29 cellular contexts compared by ENCODE assay signal in genomic region chr5:177450672-177451424, GRCh38. TPM values are rescaled to one million over a fixed set of nuclear protein-coding genes. Genes with fewer than 3 reads are reported as not detected.
DNase-seq lines count a peak whose midpoint lies in the region; ATAC-seq and TF ChIP-seq lines count a peak whose summit lies in the region.
"Had no signal": no experiment of that assay in that cellular context is flagged by ENCODE, and none has a peak within 500 bp of the region (broad histone marks: within the 10 kb centered on the region; RNA-seq: fewer than 3 reads in every experiment).

No MANE protein-coding gene starts in this region.

- peak overlapping the region; percentile 88 for H3K4me2 ChIP-seq in Karpas-422 (ENCODE audit: low read depth, low read length, poor library complexity, severe bottlenecking)

- ATAC-seq in activated T-cell treated with anti-CD3 and anti-CD28 coated beads, Interleukin-2, amount 50 U/mL, for 72 hours (replicated peaks in 1 of 2): no peak
- ATAC-seq in stimulated activated naive B cell treated with anti-CD40 and anti-IgM and Interleukin-4, amounts not matched to agents 10 μg/mL and 1 μg/mL and 100 μg/mL, for 72 hours (replicated peaks): no peak
- ATAC-seq: activated CD4-positive, CD25-positive, alpha-beta regulatory T cell treated with anti-CD3 and anti-CD28 coated beads, Interleukin-2, amount 50 U/mL, for 24 hours; heart left ventricle; T-cell had no signal

- H3K27me3 ChIP-seq in Karpas-422 (ENCODE audit: low read length): no peaks in the 10 kb centered on the region
- H3K27me3 ChIP-seq in uterus: no peaks in the 10 kb centered on the region
- H3K27me3 ChIP-seq in endodermal cell (ENCODE audit: control insufficient read depth, insufficient read depth, low read length, poor library complexity, severe bottlenecking): peaks cover 16% of the 10 kb centered on the region
- H3K27me3 ChIP-seq: MG63, thyroid gland had no signal

- H3K27ac ChIP-seq in Karpas-422 (ENCODE audit: low read length) (peak overlapping the region; percentile 90), uterus (no peak overlapping the region), endodermal cell (ENCODE audit: low read depth, low read length) (no peak overlapping the region)
- H3K27ac ChIP-seq: epithelial cell of prostate, heart left ventricle, SJSA1, thyroid gland had no signal

- H3K27ac Mint-ChIP-seq in activated T-cell treated with anti-CD3 and anti-CD28 coated beads, Interleukin-2, amount 50 U/mL, for 72 hours: peak overlapping the region; percentile 62
- peak overlapping the region; percentile 76 for H3K27ac Mint-ChIP-seq in stimulated activated naive B cell treated with anti-CD40 and anti-IgM and Interleukin-4, amounts not matched to agents 10 μg/mL and 1 μg/mL and 100 μg/mL, for 72 hours
- H3K27ac Mint-ChIP-seq in endodermal cell: no peak overlapping the region
- H3K27ac Mint-ChIP-seq: activated CD4-positive, alpha-beta memory T cell treated with anti-CD3 and anti-CD28 coated beads for 36 hours; activated naive CD8-positive, alpha-beta T cell treated with anti-CD3 and anti-CD28 coated beads, Interleukin-2, amount 10 ng/mL, durations not matched to agents 7 days and 5 days; stimulated activated naive CD8-positive, alpha-beta T cell treated with anti-CD3 and anti-CD28 coated beads, Interleukin-15, Interleukin-2, amounts not matched to agents 100 ng/mL and 50 ng/mL, for 24 hours had no signal

- peak overlapping the region; percentile 96 for H3K9ac ChIP-seq in Karpas-422 (ENCODE audit: low read length)
- H3K9ac ChIP-seq in endodermal cell (ENCODE audit: extremely low read depth, low read length, poor library complexity, severe bottlenecking): no peak overlapping the region

- H3K36me3 ChIP-seq in Karpas-422 (ENCODE audit: insufficient read depth, low read length) (no peaks in the 10 kb centered on the region), uterus (no peaks in the 10 kb centered on the region), endodermal cell (ENCODE audit: control insufficient read depth, insufficient read depth, low read length) (peaks cover 5% of the 10 kb centered on the region)
- H3K36me3 ChIP-seq: heart left ventricle, thyroid gland had no signal

- H2AFZ ChIP-seq in Karpas-422 (ENCODE audit: low read length): no peak overlapping the region

- 95 to 96% methylated on average over 7 to 8 of the region's 10 CpGs for WGBS in endodermal cell (ENCODE audit: insufficient coverage in 1 of 2, insufficient read length in 1 of 2), 2 experiments

- H3K4me1 ChIP-seq in Karpas-422 (ENCODE audit: low read length) (peaks cover 79% of the 10 kb centered on the region), uterus (peaks cover 0 to 30% of the 10 kb centered on the region in 2 donors), endodermal cell (ENCODE audit: control insufficient read depth, insufficient read depth, low read length) (no peaks in the 10 kb centered on the region)

- no peaks in the 10 kb centered on the region; the same call in 1 of the 2 replicates for H4K20me1 ChIP-seq in Karpas-422 (ENCODE audit: insufficient read depth, low read depth, low read length)

- no peak for DNase-seq in activated T-cell treated with anti-CD3 and anti-CD28 coated beads, Interleukin-2, amount 50 U/mL, for 72 hours
- DNase-seq in activated T-cell treated with anti-CD3 and anti-CD28 coated beads, Interleukin-2, amount 50 U/mL, for 1 hour: no peak
- DNase-seq in Karpas-422 (no peak), hippocampal formation (lab: John Stamatoyannopoulos, UW) (peak; percentile 25 to 53), uterus (no peak), endodermal cell (no peak)
- DNase-seq in stimulated activated naive B cell treated with anti-CD40 and anti-IgM and Interleukin-4, amounts not matched to agents 10 μg/mL and 1 μg/mL and 100 μg/mL, for 72 hours: no peak
- no peak for DNase-seq in activated CD4-positive, alpha-beta T cell treated with anti-CD3 and anti-CD28 coated beads for 48 hours
- DNase-seq: activated CD4-positive, alpha-beta memory T cell treated with anti-CD3 and anti-CD28 coated beads for 36 hours; activated CD8-positive, alpha-beta memory T cell treated with anti-CD3 and anti-CD28 coated beads, Interleukin-2, amount 50 U/mL, for 48 hours; activated effector memory CD4-positive, alpha-beta T cell treated with Interleukin-2 at 50 U/mL for 16 hours; activated naive CD8-positive, alpha-beta T cell treated with anti-CD3 and anti-CD28 coated beads, Interleukin-2, amount 10 ng/mL, durations not matched to agents 7 days and 5 days; AML-193; COR-L47; DMS79; GDM1; KBM-7; MG63; NCI-H2029 treated with DMSO at 0.1 percent for 48 hours; NCI-H226; NCI-H82; T-cell; thyroid gland had no signal

- TF ChIP-seq CTCF in uterus (IDR thresholded peaks at IDR 0.05): no peak
- no peak for TF ChIP-seq CTCF in endodermal cell (conservative IDR thresholded peaks at IDR 0.05)

- no peaks in the 10 kb centered on the region for H3K27me3 Mint-ChIP-seq in activated T-cell treated with anti-CD3 and anti-CD28 coated beads, Interleukin-2, amount 50 U/mL, for 72 hours (ENCODE audit: low read depth)
- H3K27me3 Mint-ChIP-seq in stimulated activated naive B cell treated with anti-CD40 and anti-IgM and Interleukin-4, amounts not matched to agents 10 μg/mL and 1 μg/mL and 100 μg/mL, for 72 hours: no peaks in the 10 kb centered on the region
- peaks cover 62% of the 10 kb centered on the region for H3K27me3 Mint-ChIP-seq in endodermal cell (ENCODE audit: insufficient read depth)
- H3K27me3 Mint-ChIP-seq: activated CD4-positive, alpha-beta memory T cell treated with anti-CD3 and anti-CD28 coated beads for 36 hours; stimulated activated naive CD8-positive, alpha-beta T cell treated with anti-CD3 and anti-CD28 coated beads, Interleukin-15, Interleukin-2, amounts not matched to agents 100 ng/mL and 50 ng/mL, for 24 hours; T-cell had no signal

- no peaks in the 10 kb centered on the region for H3K36me3 Mint-ChIP-seq in activated T-cell treated with anti-CD3 and anti-CD28 coated beads, Interleukin-2, amount 50 U/mL, for 72 hours (ENCODE audit: insufficient read depth in 2 of 2)
- peaks cover 6 to 7% of the 10 kb centered on the region in 2 donors for H3K36me3 Mint-ChIP-seq in stimulated activated naive B cell treated with anti-CD40 and anti-IgM and Interleukin-4, amounts not matched to agents 10 μg/mL and 1 μg/mL and 100 μg/mL, for 72 hours
- no peaks in the 10 kb centered on the region for H3K36me3 Mint-ChIP-seq in endodermal cell (ENCODE audit: low read depth)
- H3K36me3 Mint-ChIP-seq: activated CD4-positive, alpha-beta memory T cell treated with anti-CD3 and anti-CD28 coated beads for 36 hours; activated naive CD8-positive, alpha-beta T cell treated with anti-CD3 and anti-CD28 coated beads, Interleukin-2, amount 10 ng/mL, durations not matched to agents 7 days and 5 days; T-cell had no signal

- TF ChIP-seq POLR2A in uterus (IDR thresholded peaks at IDR 0.05): no peak

- H3K4me3 ChIP-seq in Karpas-422 (ENCODE audit: low read length) (no peak overlapping the region), uterus (no peak overlapping the region), endodermal cell (ENCODE audit: low read length) (no peak overlapping the region)
- H3K4me3 ChIP-seq: heart left ventricle, lung, MG63, SJSA1, thyroid gland had no signal

- no peaks in the 10 kb centered on the region for H3K9me3 Mint-ChIP-seq in activated T-cell treated with anti-CD3 and anti-CD28 coated beads, Interleukin-2, amount 50 U/mL, for 72 hours
- no peaks in the 10 kb centered on the region for H3K9me3 Mint-ChIP-seq in stimulated activated naive B cell treated with anti-CD40 and anti-IgM and Interleukin-4, amounts not matched to agents 10 μg/mL and 1 μg/mL and 100 μg/mL, for 72 hours
- no peaks in the 10 kb centered on the region for H3K9me3 Mint-ChIP-seq in endodermal cell
- H3K9me3 Mint-ChIP-seq: activated CD4-positive, alpha-beta memory T cell treated with anti-CD3 and anti-CD28 coated beads for 36 hours; activated naive CD8-positive, alpha-beta T cell treated with anti-CD3 and anti-CD28 coated beads, Interleukin-2, amount 10 ng/mL, durations not matched to agents 7 days and 5 days; stimulated activated naive CD8-positive, alpha-beta T cell treated with anti-CD3 and anti-CD28 coated beads, Interleukin-15, Interleukin-2, amounts not matched to agents 100 ng/mL and 50 ng/mL, for 24 hours; T-cell had no signal

- H3K79me2 ChIP-seq in Karpas-422 (ENCODE audit: low read length): peaks cover 38% of the 10 kb centered on the region

- intact Hi-C loops in uterus (cut with DNase I; ENCODE audit: low total_unique reads): loop anchor here (5.0 kb wide), 1 partner anchor 49 kb away; the partner anchor contains the start of gene PFN3

- peaks cover 44% of the 10 kb centered on the region for H3K4me1 Mint-ChIP-seq in activated T-cell treated with anti-CD3 and anti-CD28 coated beads, Interleukin-2, amount 50 U/mL, for 72 hours (ENCODE audit: low read depth)
- peaks cover 37 to 63% of the 10 kb centered on the region in 2 donors for H3K4me1 Mint-ChIP-seq in stimulated activated naive B cell treated with anti-CD40 and anti-IgM and Interleukin-4, amounts not matched to agents 10 μg/mL and 1 μg/mL and 100 μg/mL, for 72 hours
- H3K4me1 Mint-ChIP-seq in endodermal cell: peaks cover 3% of the 10 kb centered on the region

- H3K9me3 ChIP-seq in Karpas-422 (ENCODE audit: low read length) (no peaks in the 10 kb centered on the region), uterus (no peaks in the 10 kb centered on the region), endodermal cell (ENCODE audit: control insufficient read depth, low read length) (no peaks in the 10 kb centered on the region)
- H3K9me3 ChIP-seq: heart left ventricle, MG63, thyroid gland had no signal

- no peaks in the 10 kb centered on the region for H3K9me2 ChIP-seq in Karpas-422 (replicated peaks; ENCODE audit: insufficient read depth, low read length)

- H3K4me3 Mint-ChIP-seq in activated T-cell treated with anti-CD3 and anti-CD28 coated beads, Interleukin-2, amount 50 U/mL, for 72 hours: no peak overlapping the region
- no peak overlapping the region for H3K4me3 Mint-ChIP-seq in stimulated activated naive B cell treated with anti-CD40 and anti-IgM and Interleukin-4, amounts not matched to agents 10 μg/mL and 1 μg/mL and 100 μg/mL, for 72 hours
- H3K4me3 Mint-ChIP-seq in endodermal cell: no peak overlapping the region
- H3K4me3 Mint-ChIP-seq: activated CD4-positive, alpha-beta memory T cell treated with anti-CD3 and anti-CD28 coated beads for 36 hours; activated naive CD8-positive, alpha-beta T cell treated with anti-CD3 and anti-CD28 coated beads, Interleukin-2, amount 10 ng/mL, durations not matched to agents 7 days and 5 days; stimulated activated naive CD8-positive, alpha-beta T cell treated with anti-CD3 and anti-CD28 coated beads, Interleukin-15, Interleukin-2, amounts not matched to agents 100 ng/mL and 50 ng/mL, for 24 hours; T-cell had no signal

RNA-seq across cellular contexts. Expression of gene PRR7, which starts 4.2 kb away (rescaled TPM):
- 10 to 100 TPM; 12.1 to 16.0 TPM for total RNA-seq in activated T-cell treated with anti-CD3 and anti-CD28 coated beads, Interleukin-2, amount 50 U/mL, for 72 hours
- total RNA-seq in Karpas-422 (2014; rRNA removed; shearing (Covaris generic); ENCODE audit: low replicate concordance): 26.8 and 59.4 TPM in 2 replicates
- total RNA-seq in uterus (1 to 10 TPM in 2 of 4 donors, not detected in 2; 1.9 to 3.0 TPM), endodermal cell (1 to 10 TPM; 4.7 to 8.0 TPM)
- 8.2 TPM for polyA plus RNA-seq in endodermal cell (2013, experiment 1 of 2)
- 8.7 TPM for polyA plus RNA-seq in endodermal cell (2013, experiment 2 of 2)

RNA-seq across cellular contexts. Expression of gene DBN1, which starts 22.6 kb away (rescaled TPM):
- 10 to 100 TPM; 69.5 to 98.8 TPM for total RNA-seq in activated T-cell treated with anti-CD3 and anti-CD28 coated beads, Interleukin-2, amount 50 U/mL, for 72 hours
- total RNA-seq in Karpas-422 (2014; rRNA removed; shearing (Covaris generic); ENCODE audit: low replicate concordance): 29.1 and 72.7 TPM in 2 replicates
- total RNA-seq in uterus: 100 to 1,000 TPM in 2 of 4 donors, 10 to 100 TPM in 2; 30.6 to 107 (median 82.7) TPM
- 100 to 1,000 TPM; 322 to 383 TPM for total RNA-seq in endodermal cell
- polyA plus RNA-seq in endodermal cell (2013, experiment 1 of 2): 285 TPM
- polyA plus RNA-seq in endodermal cell (2013, experiment 2 of 2): 272 TPM

RNA-seq across cellular contexts. Expression of gene GRK6, which starts 24.4 kb away (rescaled TPM):
- total RNA-seq in activated T-cell treated with anti-CD3 and anti-CD28 coated beads, Interleukin-2, amount 50 U/mL, for 72 hours: 100 to 1,000 TPM; 133 to 135 TPM
- total RNA-seq in Karpas-422 (2014; rRNA removed; shearing (Covaris generic); ENCODE audit: low replicate concordance): 45.5 and 79.1 TPM in 2 replicates
- 10 to 100 TPM; 16.4 to 29.8 (median 20.9) TPM for total RNA-seq in uterus
- total RNA-seq in endodermal cell: 10 to 100 TPM; 51.6 to 66.8 TPM
- 31.2 TPM for polyA plus RNA-seq in endodermal cell (2013, experiment 1 of 2)
- 29.2 TPM for polyA plus RNA-seq in endodermal cell (2013, experiment 2 of 2)

RNA-seq across cellular contexts. Expression of gene F12, which starts 41.5 kb away (rescaled TPM):
- 1 to 10 TPM; 6.5 to 6.7 TPM for total RNA-seq in activated T-cell treated with anti-CD3 and anti-CD28 coated beads, Interleukin-2, amount 50 U/mL, for 72 hours
- 6.0 and 6.5 TPM in 2 replicates for total RNA-seq in Karpas-422 (2014; rRNA removed; shearing (Covaris generic); ENCODE audit: low replicate concordance)
- 1 to 10 TPM in 1 of 4 donors, not detected in 3; 7.6 TPM for total RNA-seq in uterus
- 1 to 10 TPM in 1 of 2 donors, under 1 TPM in 1; 0.95 to 2.9 TPM for total RNA-seq in endodermal cell
- 0.75 TPM for polyA plus RNA-seq in endodermal cell (2013, experiment 1 of 2)
- polyA plus RNA-seq in endodermal cell (2013, experiment 2 of 2): 0.46 TPM

RNA-seq across cellular contexts. Expression of gene PDLIM7, which starts 46.6 kb away (rescaled TPM):
- total RNA-seq in activated T-cell treated with anti-CD3 and anti-CD28 coated beads, Interleukin-2, amount 50 U/mL, for 72 hours: 10 to 100 TPM; 87.5 to 93.9 TPM
- 53.6 and 138 TPM in 2 replicates for total RNA-seq in Karpas-422 (2014; rRNA removed; shearing (Covaris generic); ENCODE audit: low replicate concordance)
- total RNA-seq in uterus: 100 to 1,000 TPM; 102 to 543 (median 193) TPM
- total RNA-seq in endodermal cell: 100 to 1,000 TPM; 196 to 241 TPM
- polyA plus RNA-seq in endodermal cell (2013, experiment 1 of 2): 307 TPM
- polyA plus RNA-seq in endodermal cell (2013, experiment 2 of 2): 281 TPM

Comparison
In these comparisons a context has a peak if more than half of its experiments do, and no peak if none do; other contexts are left out.
1. DNase-seq: peak in hippocampal formation (2 of 2); none in activated T-cell treated with anti-CD3 and anti-CD28 coated beads, Interleukin-2, amount 50 U/mL, for 72 hours (0 of 2), activated T-cell treated with anti-CD3 and anti-CD28 coated beads, Interleukin-2, amount 50 U/mL, for 1 hour (single experiment), Karpas-422 (single experiment), stimulated activated naive B cell treated with anti-CD40 and anti-IgM and Interleukin-4, amounts not matched to agents 10 μg/mL and 1 μg/mL and 100 μg/mL, for 72 hours (single experiment), uterus (0 of 2), activated CD4-positive, alpha-beta T cell treated with anti-CD3 and anti-CD28 coated beads for 48 hours (single experiment) and endodermal cell (single experiment).